20 cellular contexts compared by ENCODE assay signal in genomic region chr6:89085409-89086012, GRCh38. TPM values are rescaled to one million over a fixed set of nuclear protein-coding genes. Genes with fewer than 3 reads are reported as not detected.
DNase-seq lines count a peak whose midpoint lies in the region; ATAC-seq and TF ChIP-seq lines count a peak whose summit lies in the region.
"Had no signal": no experiment of that assay in that cellular context is flagged by ENCODE, and none has a peak within 500 bp of the region (broad histone marks: within the 10 kb centered on the region; RNA-seq: fewer than 3 reads in every experiment).

No MANE protein-coding gene starts in this region.

- H3K9me2 ChIP-seq in Loucy (replicated peaks; ENCODE audit: low read depth, low read length): no peaks in the 10 kb centered on the region

- peaks cover 8% of the 10 kb centered on the region for H3K27me3 Mint-ChIP-seq in CD4-positive, CD25-positive, alpha-beta regulatory T cell
- H3K27me3 Mint-ChIP-seq in naive B cell: no peaks in the 10 kb centered on the region
- H3K27me3 Mint-ChIP-seq: activated CD4-positive, alpha-beta T cell treated with anti-CD3 and anti-CD28 coated beads, Interleukin-2, amount 10 ng/mL, durations not matched to agents 7 days and 5 days; dendritic cell treated with granulocyte-macrophage colony-stimulating factor and Interleukin-4, amounts not matched to agents 40 ng/mL and 50 ng/mL, for 4 days had no signal

- H4K20me1 ChIP-seq in Loucy (ENCODE audit: insufficient read depth, low read length, poor library complexity, severe bottlenecking): peaks cover 44% of the 10 kb centered on the region

- H3K9me3 ChIP-seq in CD4-positive, CD25-positive, alpha-beta regulatory T cell (ENCODE audit: control insufficient read depth in 2 of 2, low read length in 2 of 2): no peaks in the 10 kb centered on the region
- no peaks in the 10 kb centered on the region for H3K9me3 ChIP-seq in Loucy (ENCODE audit: insufficient read depth, low read depth, low read length)
- H3K9me3 ChIP-seq in left lung: no peaks in the 10 kb centered on the region
- H3K9me3 ChIP-seq: ascending aorta, SJSA1 had no signal

- peaks cover 42% of the 10 kb centered on the region for H3K36me3 Mint-ChIP-seq in CD4-positive, CD25-positive, alpha-beta regulatory T cell
- H3K36me3 Mint-ChIP-seq in naive B cell: peaks cover 20 to 26% of the 10 kb centered on the region in 2 donors

- ATAC-seq in CD4-positive, CD25-positive, alpha-beta regulatory T cell (ENCODE audit: low read depth in 2 of 2): no peak
- ATAC-seq in naive B cell (ENCODE audit: low read depth in 2 of 2) (no peak), GM19467 (IDR thresholded peaks at IDR 0.05; ENCODE audit: unreplicated experiment) (no peak), left lung (no peak)
- ATAC-seq: activated T-cell treated with anti-CD3 and anti-CD28 coated beads, Interleukin-2, amount 50 U/mL, for 72 hours; esophagus mucosa; left cardiac atrium had no signal

- H3K9me3 Mint-ChIP-seq in CD4-positive, CD25-positive, alpha-beta regulatory T cell: no peaks in the 10 kb centered on the region
- no peaks in the 10 kb centered on the region for H3K9me3 Mint-ChIP-seq in naive B cell
- H3K9me3 Mint-ChIP-seq: activated CD4-positive, alpha-beta T cell treated with anti-CD3 and anti-CD28 coated beads, Interleukin-2, amount 10 ng/mL, durations not matched to agents 7 days and 5 days; activated T-cell treated with anti-CD3 and anti-CD28 coated beads, Interleukin-2, amount 50 U/mL, for 72 hours; dendritic cell treated with granulocyte-macrophage colony-stimulating factor and Interleukin-4, amounts not matched to agents 40 ng/mL and 50 ng/mL, for 4 days; nephron progenitor cell had no signal

- no peak overlapping the region for H3K9ac ChIP-seq in Loucy (ENCODE audit: low read depth, low read length, poor library complexity, severe bottlenecking)

- no peak for TF ChIP-seq CTCF in Loucy (conservative IDR thresholded peaks at IDR 0.05; ENCODE audit: low read length)
- TF ChIP-seq CTCF in coronary artery (IDR thresholded peaks at IDR 0.05): no peak
- no peak for TF ChIP-seq CTCF in left lung (IDR thresholded peaks at IDR 0.05)

- peak overlapping the region; percentile 84 for H3K4me2 ChIP-seq in Loucy (ENCODE audit: low read depth, low read length, poor library complexity, severe bottlenecking)

- H3K4me1 Mint-ChIP-seq in CD4-positive, CD25-positive, alpha-beta regulatory T cell: peaks cover 39 to 61% (median 46%) of the 10 kb centered on the region in 4 donors
- H3K4me1 Mint-ChIP-seq in naive B cell: peaks cover 54 to 67% (median 63%) of the 10 kb centered on the region in 3 donors

- H3K4me3 ChIP-seq in CD4-positive, CD25-positive, alpha-beta regulatory T cell (ENCODE audit: low read depth, low read length): no peak overlapping the region
- peak overlapping the region; percentile 96 for H3K4me3 ChIP-seq in Loucy (ENCODE audit: low read length, poor library complexity, severe bottlenecking)
- peak overlapping the region; percentile 100 for H3K4me3 ChIP-seq in coronary artery
- no peak overlapping the region for H3K4me3 ChIP-seq in left lung
- H3K4me3 ChIP-seq: ascending aorta, SJSA1 had no signal

- peaks cover 59% of the 10 kb centered on the region for H3K79me2 ChIP-seq in Loucy (ENCODE audit: insufficient read depth, low read length)

- H3K27me3 ChIP-seq in CD4-positive, CD25-positive, alpha-beta regulatory T cell (ENCODE audit: control insufficient read depth, insufficient read depth, low read length): no peaks in the 10 kb centered on the region
- peaks cover 5% of the 10 kb centered on the region for H3K27me3 ChIP-seq in Loucy (ENCODE audit: insufficient read depth, low read length, poor library complexity, severe bottlenecking)
- no peaks in the 10 kb centered on the region for H3K27me3 ChIP-seq in left lung
- H3K27me3 ChIP-seq: ascending aorta, SJSA1 had no signal

- peak in 1 of 3 donors; percentile 16 for DNase-seq in CD4-positive, CD25-positive, alpha-beta regulatory T cell
- DNase-seq in coronary artery (ENCODE audit: low spot score) (no peak), naive B cell (no peak), SIG-M5 treated with dmso at 0.1 percent for 504 hours (lab: John Stamatoyannopoulos, UW; ENCODE audit: unreplicated experiment) (no peak), 8988T (no peak), left lung (no peak)
- DNase-seq: activated CD4-positive, alpha-beta T cell treated with anti-CD3 and anti-CD28 coated beads, Interleukin-2, amount 10 ng/mL, durations not matched to agents 7 days and 5 days; activated T-cell treated with anti-CD3 and anti-CD28 coated beads, Interleukin-2, amount 50 U/mL, for 72 hours; Kasumi-1; left cardiac atrium; NCI-H146; NCI-H446; nephron progenitor cell; substantia nigra had no signal

- H3K27ac ChIP-seq in CD4-positive, CD25-positive, alpha-beta regulatory T cell (ENCODE audit: insufficient read depth, low read length, poor library complexity, severe bottlenecking): peak overlapping the region; percentile 30
- H3K27ac ChIP-seq in coronary artery (peak overlapping the region in 1 of 2 donors; percentile 100), left lung (peak overlapping the region in 1 of 2 donors; percentile 37)
- H3K27ac ChIP-seq: ascending aorta, SJSA1 had no signal

- H3K27ac Mint-ChIP-seq in CD4-positive, CD25-positive, alpha-beta regulatory T cell: peak overlapping the region in 2 of 3 donors; percentile 3 to 23
- peak overlapping the region; percentile 43 to 95 (median 84) for H3K27ac Mint-ChIP-seq in naive B cell
- H3K27ac Mint-ChIP-seq: activated CD4-positive, alpha-beta T cell treated with anti-CD3 and anti-CD28 coated beads, Interleukin-2, amount 10 ng/mL, durations not matched to agents 7 days and 5 days; dendritic cell treated with granulocyte-macrophage colony-stimulating factor and Interleukin-4, amounts not matched to agents 40 ng/mL and 50 ng/mL, for 4 days had no signal

- no peaks in the 10 kb centered on the region; the same call in 1 of the 2 replicates for H3F3A ChIP-seq in Loucy (ENCODE audit: low read depth)

- H2AFZ ChIP-seq in Loucy (ENCODE audit: low read length): no peak overlapping the region

- H3K36me3 ChIP-seq in CD4-positive, CD25-positive, alpha-beta regulatory T cell (ENCODE audit: control insufficient read depth, insufficient read depth, low read length): peaks cover 33% of the 10 kb centered on the region
- H3K36me3 ChIP-seq in Loucy (ENCODE audit: insufficient read depth, low read length) (peaks cover 27% of the 10 kb centered on the region), left lung (peaks cover 0 to 36% of the 10 kb centered on the region in 2 donors)

- intact Hi-C loops in left lung (cut with DNase I): no loop called here

- H3K4me1 ChIP-seq in CD4-positive, CD25-positive, alpha-beta regulatory T cell (ENCODE audit: control insufficient read depth, insufficient read depth, low read length, poor library complexity, severe bottlenecking): peaks cover 23% of the 10 kb centered on the region
- H3K4me1 ChIP-seq in Loucy (ENCODE audit: insufficient read depth, low read length, poor library complexity, severe bottlenecking): peaks cover 24% of the 10 kb centered on the region
- H3K4me1 ChIP-seq in left lung: peaks cover 0 to 77% of the 10 kb centered on the region in 2 donors

- H3K4me3 Mint-ChIP-seq in CD4-positive, CD25-positive, alpha-beta regulatory T cell: peak overlapping the region; percentile 24 to 88 (median 59)
- H3K4me3 Mint-ChIP-seq in naive B cell: peak overlapping the region in 3 of 8 donors; percentile 22 to 93 (median 68)

RNA-seq across cellular contexts. Expression of gene PNRC1, which starts 5.0 kb away (rescaled TPM):
- total RNA-seq in CD4-positive, CD25-positive, alpha-beta regulatory T cell: 734 TPM
- polyA plus RNA-seq in CD4-positive, CD25-positive, alpha-beta regulatory T cell: 100 to 1,000 TPM; 357 to 551 (median 483) TPM
- polyA plus RNA-seq in naive B cell (ENCODE audit: low read depth in 6 of 6): 100 to 1,000 TPM; 421 to 964 (median 760) TPM
- 100 to 1,000 TPM; 143 to 153 TPM for total RNA-seq in left lung

RNA-seq across cellular contexts. Expression of gene SRSF12, which starts 32.4 kb away (rescaled TPM):
- total RNA-seq in CD4-positive, CD25-positive, alpha-beta regulatory T cell: not detected
- under 1 TPM in 3 of 4 donors, not detected in 1; 0.06 to 0.28 (median 0.20) TPM for polyA plus RNA-seq in CD4-positive, CD25-positive, alpha-beta regulatory T cell
- under 1 TPM in 5 of 6 donors, not detected in 1; 0.06 to 0.92 (median 0.32) TPM for polyA plus RNA-seq in naive B cell (ENCODE audit: low read depth in 6 of 6)
- under 1 TPM; 0.63 to 0.76 TPM for total RNA-seq in left lung
- total RNA-seq: activated CD4-positive, alpha-beta T cell treated with anti-CD3 and anti-CD28 coated beads, Interleukin-2, amount 10 ng/mL, durations not matched to agents 7 days and 5 days had no signal

Comparison
In these comparisons a context has a peak if more than half of its experiments do, and no peak if none do; other contexts are left out.
1. H3K4me3 ChIP-seq: peak in Loucy (single experiment) and coronary artery (single experiment); none in CD4-positive, CD25-positive, alpha-beta regulatory T cell (single experiment) and left lung (0 of 2).